In genomic region chr13:101178394-101178793, GRCh38 we compare ENCODE assay signal across 17 cellular contexts.
"Had no signal": no experiment of that assay in that cellular context is flagged by ENCODE, and none has a peak within 500 bp of the region (broad histone marks: within the 10 kb centered on the region; RNA-seq: fewer than 3 reads in every experiment).

No MANE protein-coding gene starts in this region.

- ATAC-seq: activated CD4-positive, alpha-beta T cell treated with anti-CD3 and anti-CD28 coated beads for 36 hours; left lobe of liver; stimulated activated naive CD8-positive, alpha-beta T cell treated with anti-CD3 and anti-CD28 coated beads, Interleukin-15, Interleukin-2, amounts not matched to agents 100 U/mL and 50 U/mL, for 24 hours; WTC11 had no signal

- H3K4me3 Mint-ChIP-seq: activated CD4-positive, alpha-beta memory T cell treated with anti-CD3 and anti-CD28 coated beads for 36 hours; activated CD4-positive, alpha-beta T cell treated with anti-CD3 and anti-CD28 coated beads for 36 hours; activated naive CD8-positive, alpha-beta T cell treated with anti-CD3 and anti-CD28 coated beads for 36 hours; WTC11 had no signal

- H3K27me3 Mint-ChIP-seq: activated CD4-positive, alpha-beta memory T cell treated with anti-CD3 and anti-CD28 coated beads for 36 hours; activated naive CD8-positive, alpha-beta T cell treated with anti-CD3 and anti-CD28 coated beads for 36 hours had no signal

- H3K36me3 ChIP-seq: cardiac muscle cell, tibial nerve, uterus had no signal

- H3K4me3 ChIP-seq: cardiac muscle cell, dorsolateral prefrontal cortex, lung, skin epidermis, tibial nerve, uterus had no signal

- H3K27me3 ChIP-seq: cardiac muscle cell, dorsolateral prefrontal cortex, tibial nerve, uterus had no signal

- H3K9me3 Mint-ChIP-seq: activated CD4-positive, alpha-beta memory T cell treated with anti-CD3 and anti-CD28 coated beads for 36 hours; activated naive CD8-positive, alpha-beta T cell treated with anti-CD3 and anti-CD28 coated beads for 36 hours had no signal

- H3K4me1 Mint-ChIP-seq: activated CD4-positive, alpha-beta T cell treated with anti-CD3 and anti-CD28 coated beads for 36 hours; activated naive CD8-positive, alpha-beta T cell treated with anti-CD3 and anti-CD28 coated beads for 36 hours had no signal

- H3K27ac ChIP-seq: cardiac muscle cell, dorsolateral prefrontal cortex, skin epidermis, tibial nerve, uterus had no signal

- H3K27ac Mint-ChIP-seq: activated CD4-positive, alpha-beta memory T cell treated with anti-CD3 and anti-CD28 coated beads for 36 hours; activated CD4-positive, alpha-beta T cell treated with anti-CD3 and anti-CD28 coated beads for 36 hours; activated naive CD8-positive, alpha-beta T cell treated with anti-CD3 and anti-CD28 coated beads for 36 hours; WTC11 had no signal

- H3K4me1 ChIP-seq: tibial nerve, uterus had no signal

- DNase-seq: activated CD4-positive, alpha-beta memory T cell treated with anti-CD3 and anti-CD28 coated beads for 36 hours; activated CD4-positive, alpha-beta T cell treated with anti-CD3 and anti-CD28 coated beads for 36 hours; activated naive CD8-positive, alpha-beta T cell treated with anti-CD3 and anti-CD28 coated beads for 36 hours; activated T-cell treated with anti-CD3 and anti-CD28 coated beads for 4 hours; amygdala; dorsolateral prefrontal cortex; midbrain; occipital lobe; stimulated activated naive CD8-positive, alpha-beta T cell treated with anti-CD3 and anti-CD28 coated beads, Interleukin-15, Interleukin-2, amounts not matched to agents 100 U/mL and 50 U/mL, for 24 hours; substantia nigra; uterus had no signal

- H3K36me3 Mint-ChIP-seq: activated CD4-positive, alpha-beta memory T cell treated with anti-CD3 and anti-CD28 coated beads for 36 hours; activated naive CD8-positive, alpha-beta T cell treated with anti-CD3 and anti-CD28 coated beads for 36 hours; WTC11 had no signal
